Comparison of ENCODE assay signal across 1 cellular context in genomic region chr7:30552330-30552729, GRCh38.
TF ChIP-seq lines count a peak whose summit lies in the region.

No MANE protein-coding gene starts in this region.

TF ChIP-seq in HepG2, 621 proteins besides CTCF, POLR2A, EP300 and RAD21:
- TF ChIP-seq HNF4A (CRISPR knock-in tag; IDR thresholded peaks at IDR 0.05) = peak; percentile 42
- TF ChIP-seq SP5 (CRISPR knock-in tag; IDR thresholded peaks at IDR 0.05; ENCODE audit: borderline replicate concordance, low read depth) = no peak
- peak; percentile 99 for TF ChIP-seq ZNF564 (CRISPR knock-in tag; IDR thresholded peaks at IDR 0.05)
- TF ChIP-seq PATZ1 (CRISPR knock-in tag; IDR thresholded peaks at IDR 0.05) = 0 out of 2 replicates have a peak, but pooled peaks have one; percentile 20
